18 cellular contexts compared by ENCODE assay signal in the genomic region with DNA sequence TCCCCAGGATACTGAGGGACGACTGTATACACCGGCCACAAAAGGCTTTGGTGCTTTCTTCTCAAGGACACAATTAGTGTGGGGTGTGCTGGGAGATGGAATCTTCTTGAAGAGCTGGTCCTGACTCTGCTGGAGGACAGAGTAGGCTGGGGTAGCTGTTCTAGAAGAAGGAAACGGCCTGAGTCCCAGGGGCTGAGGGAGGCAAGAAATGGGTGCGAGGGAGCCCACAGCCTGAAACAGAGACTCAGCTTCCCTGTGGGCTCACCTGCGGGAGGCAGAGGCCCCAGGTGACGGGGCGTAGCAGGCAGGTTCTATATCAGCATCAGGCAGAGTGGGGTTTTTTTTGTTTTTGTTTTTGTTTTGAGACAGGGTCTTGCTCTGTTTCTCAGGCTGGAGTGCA. TPM values are rescaled to one million over a fixed set of nuclear protein-coding genes. Genes with fewer than 3 reads are reported as not detected.
DNase-seq lines count a peak whose midpoint lies in the region; ATAC-seq and TF ChIP-seq lines count a peak whose summit lies in the region.
"Had no signal": no experiment of that assay in that cellular context is flagged by ENCODE, and none has a peak within 500 bp of the region (broad histone marks: within the 10 kb centered on the region; RNA-seq: fewer than 3 reads in every experiment).

No MANE protein-coding gene starts in this region.

- H4K8ac ChIP-seq in neuronal stem cell (ENCODE audit: low read depth, low read length) = no peak overlapping the region

- H3K79me1 ChIP-seq in neuronal stem cell (ENCODE audit: low read depth, low read length) = no peaks in the 10 kb centered on the region

- H3K27me3 ChIP-seq in esophagus muscularis mucosa (peaks cover 0 to 3% (median 0%) of the 10 kb centered on the region in 4 donors), neuronal stem cell (ENCODE audit: control insufficient read depth in 3 of 3, insufficient read depth in 3 of 3, low read depth in 1 of 3, low read length in 3 of 3) (no peaks in the 10 kb centered on the region)
- H3K27me3 ChIP-seq in CD8-positive, alpha-beta T cell (ENCODE audit: insufficient read depth, low read length) = no peaks in the 10 kb centered on the region

- no peak overlapping the region for H2BK120ac ChIP-seq in neuronal stem cell (ENCODE audit: low read depth, low read length)

- H2BK5ac ChIP-seq in neuronal stem cell (ENCODE audit: low read length) = no peak overlapping the region

- no peak overlapping the region for H2BK15ac ChIP-seq in neuronal stem cell (ENCODE audit: low read length)

- no peak overlapping the region for H4K91ac ChIP-seq in neuronal stem cell (ENCODE audit: low read depth, low read length, poor library complexity)

- H3K9me3 ChIP-seq in esophagus muscularis mucosa (no peaks in the 10 kb centered on the region), neuronal stem cell (replicated peaks in 1 of 2; ENCODE audit: control insufficient read depth in 2 of 2, insufficient read depth in 1 of 2, low read depth in 1 of 2, low read length in 2 of 2) (peaks cover 0 to 4% of the 10 kb centered on the region in 2 donors)
- H3K9me3 ChIP-seq in CD8-positive, alpha-beta T cell (ENCODE audit: low read length) = no peaks in the 10 kb centered on the region

- H3K4me1 ChIP-seq in esophagus muscularis mucosa (peaks cover 4 to 6% (median 5%) of the 10 kb centered on the region in 4 donors), neuronal stem cell (ENCODE audit: control insufficient read depth in 2 of 2, insufficient read depth in 1 of 2, low read depth in 1 of 2, low read length in 2 of 2) (no peaks in the 10 kb centered on the region)
- H3K4me1 ChIP-seq in CD8-positive, alpha-beta T cell (ENCODE audit: insufficient read depth, low read length) = no peaks in the 10 kb centered on the region

- H3K14ac ChIP-seq in neuronal stem cell (ENCODE audit: low read length) = no peak overlapping the region

- peak overlapping the region; percentile 8 for H2AK5ac ChIP-seq in neuronal stem cell (ENCODE audit: low read depth, low read length)

- no peaks in the 10 kb centered on the region for H3K9me3 Mint-ChIP-seq in CD8-positive, alpha-beta T cell
- H3K9me3 Mint-ChIP-seq: CD4-positive, alpha-beta T cell had no signal

- CTCF ChIA-PET in GM10248 (lab: Yijun Ruan, JAX) = no interaction called here
- CTCF ChIA-PET in CD8-positive, alpha-beta T cell (lab: Charles Lee) = no interaction called here

- no peak overlapping the region for H3K27ac Mint-ChIP-seq in CD8-positive, alpha-beta T cell
- H3K27ac Mint-ChIP-seq: CD4-positive, alpha-beta T cell; GM23338 had no signal

- TF ChIP-seq CTCF in GM10248 (IDR thresholded peaks at IDR 0.05; ENCODE audit: control extremely low read depth, extremely low read depth, low read depth, missing control alignments) (no peak), GM20000 (IDR thresholded peaks at IDR 0.05; ENCODE audit: extremely low read depth, missing control alignments) (no peak), esophagus muscularis mucosa (IDR thresholded peaks at IDR 0.05) (no peak)
- no peak for TF ChIP-seq CTCF in CD8-positive, alpha-beta T cell (IDR thresholded peaks at IDR 0.05)

- intact Hi-C loops in esophagus muscularis mucosa (cut with DNase I) = no loop called here
- intact Hi-C loops in CD8-positive, alpha-beta T cell (cut with DNase I, micrococcal nuclease) = no loop called here

- POLR2A ChIA-PET in GM10248 (lab: Yijun Ruan, JAX) = no interaction called here
- POLR2A ChIA-PET in CD8-positive, alpha-beta T cell (lab: Charles Lee) = no interaction called here

- DNase-seq in GM10248 (ENCODE audit: extremely low spot score) (peak; percentile 12), GM20000 (ENCODE audit: low spot score) (peak; percentile 1), esophagus muscularis mucosa (ENCODE audit: extremely low spot score) (peak; percentile 26), neuronal stem cell (ENCODE audit: low spot score) (no peak), DMS 273 (lab: John Stamatoyannopoulos, UW; ENCODE audit: unreplicated experiment) (no peak), NCI-H446 (lab: John Stamatoyannopoulos, UW) (no peak)
- no peak for DNase-seq in CD8-positive, alpha-beta T cell
- DNase-seq: AML-193; CD4-positive, alpha-beta T cell; DMS79 treated with DMSO at 0.1 percent for 48 hours; GF-D8; H9; KG1 had no signal

- no peaks in the 10 kb centered on the region for H3K36me3 Mint-ChIP-seq in CD8-positive, alpha-beta T cell

- no peak overlapping the region for H3K4me2 ChIP-seq in neuronal stem cell (ENCODE audit: insufficient read depth, low read length, poor library complexity, severe bottlenecking)
- H3K4me2 ChIP-seq: GM23338 had no signal

- no peaks in the 10 kb centered on the region for H3K27me3 Mint-ChIP-seq in CD8-positive, alpha-beta T cell (ENCODE audit: low read depth)
- H3K27me3 Mint-ChIP-seq: CD4-positive, alpha-beta T cell had no signal

- H3K4me1 Mint-ChIP-seq in CD8-positive, alpha-beta T cell (ENCODE audit: low read depth) = no peaks in the 10 kb centered on the region
- H3K4me1 Mint-ChIP-seq: GM23338, H9 had no signal

- H3K4me3 ChIP-seq in esophagus muscularis mucosa = no peak overlapping the region
- H3K4me3 ChIP-seq in neuronal stem cell (ENCODE audit: low read length in 2 of 2) = no peak overlapping the region
- no peak overlapping the region for H3K4me3 ChIP-seq in CD8-positive, alpha-beta T cell (ENCODE audit: low read depth, low read length)
- H3K4me3 ChIP-seq: GM23338 had no signal

- H3K18ac ChIP-seq in neuronal stem cell (ENCODE audit: low read length) = no peak overlapping the region

- H3K4me3 Mint-ChIP-seq in CD8-positive, alpha-beta T cell = no peak overlapping the region
- H3K4me3 Mint-ChIP-seq: CD4-positive, alpha-beta T cell; GM23338; H9 had no signal

- H3K23ac ChIP-seq in neuronal stem cell (ENCODE audit: low read depth, low read length, poor library complexity) = no peak overlapping the region

- no peak for TF ChIP-seq POLR2A in esophagus muscularis mucosa (IDR thresholded peaks at IDR 0.05; ENCODE audit: low read depth)

- H3K36me3 ChIP-seq in esophagus muscularis mucosa = no peaks in the 10 kb centered on the region
- no peaks in the 10 kb centered on the region for H3K36me3 ChIP-seq in neuronal stem cell (replicated peaks in 1 of 2; ENCODE audit: control insufficient read depth in 2 of 2, insufficient read depth in 2 of 2, low read length in 2 of 2)
- no peaks in the 10 kb centered on the region for H3K36me3 ChIP-seq in CD8-positive, alpha-beta T cell (ENCODE audit: insufficient read depth, low read length)

- ATAC-seq in CD8-positive, alpha-beta T cell = no peak
- ATAC-seq: GM23338 had no signal

- no peak overlapping the region for H3K9ac ChIP-seq in neuronal stem cell (ENCODE audit: low read depth, low read length, poor library complexity)

- H2AFZ ChIP-seq in neuronal stem cell (ENCODE audit: low read length) = no peak overlapping the region
- H2AFZ ChIP-seq: GM23338 had no signal

- H3K27ac ChIP-seq in esophagus muscularis mucosa (replicated peaks in 1 of 4) (no peak overlapping the region), neuronal stem cell (replicated peaks; ENCODE audit: low read length) (no peak overlapping the region)
- H3K27ac ChIP-seq in CD8-positive, alpha-beta T cell (ENCODE audit: low read depth, low read length) = no peak overlapping the region
- H3K27ac ChIP-seq: C4-2B had no signal

- H3K4ac ChIP-seq in neuronal stem cell (ENCODE audit: low read length) = no peak overlapping the region

- no peak for TF ChIP-seq EP300 in esophagus muscularis mucosa (IDR thresholded peaks at IDR 0.05)

- no peak overlapping the region for H2BK12ac ChIP-seq in neuronal stem cell (ENCODE audit: low read length)

- 82% methylated on average over 7 of the region's 7 CpGs for WGBS in esophagus muscularis mucosa
- WGBS in neuronal stem cell (ENCODE audit: extremely low coverage in 2 of 2, insufficient read length in 2 of 2, insufficient replicate concordance in 1 of 2), 2 donors = no CpG with 5 or more reads among the region's 7 CpGs

RNA-seq across cellular contexts. Expression of gene PARVG, which starts 36.6 kb away (rescaled TPM):
- 10 to 100 TPM in 2 of 4 donors, 1 to 10 TPM in 2; 7.1 to 16.2 (median 11.2) TPM for total RNA-seq in esophagus muscularis mucosa
- polyA plus RNA-seq in neuronal stem cell (2013, experiment 1 of 2) = 0.18 TPM
- 0.06 TPM for polyA plus RNA-seq in neuronal stem cell (2013, experiment 2 of 2)
- 100 to 1,000 TPM; 122 to 124 TPM for total RNA-seq in CD8-positive, alpha-beta T cell
- total RNA-seq: A172, HT-29 had no signal
- polyA plus RNA-seq: BJ had no signal

Comparison
In these comparisons a context has a peak if more than half of its experiments do, and no peak if none do; other contexts are left out.
1. DNase-seq: peak in GM10248 (single experiment), GM20000 (single experiment) and esophagus muscularis mucosa (single experiment); none in neuronal stem cell (single experiment), DMS 273 (single experiment), NCI-H446 (0 of 2) and CD8-positive, alpha-beta T cell (0 of 7).
2. RNA of gene PARVG, which starts 36.6 kb away (total RNA-seq): 122 to 124 TPM in CD8-positive, alpha-beta T cell; 7.1 to 16.2 TPM in esophagus muscularis mucosa; every median in the first group is over 4 times any median in the second.